Comparison of ENCODE assay signal across 13 cellular contexts in genomic region chr16:85294810-85295508, GRCh38.
A peak's percentile ranks its signal among the peaks of the same experiment; 100 is the strongest.
DNase-seq lines count a peak whose midpoint lies in the region; ATAC-seq, FAIRE-seq and TF ChIP-seq lines count a peak whose summit lies in the region.
"Had no signal": no experiment of that assay in that cellular context is flagged by ENCODE, and none has a peak within 500 bp of the region (broad histone marks: within the 10 kb centered on the region; RNA-seq: fewer than 3 reads in every experiment).

No MANE protein-coding gene starts in this region.

- no peaks in the 10 kb centered on the region for H3K79me2 ChIP-seq in K562 (ENCODE audit: control insufficient read depth, insufficient read depth, low read length)

- H3K18ac ChIP-seq in mesenchymal stem cell (ENCODE audit: low read depth in 1 of 2, low read length in 2 of 2): peak overlapping the region in 1 of 2 experiments; percentile 11

- H3K9me3 ChIP-seq in K562 (replicated peaks; ENCODE audit: control insufficient read depth, insufficient read depth, low read depth, low read length) (no peaks in the 10 kb centered on the region), mesenchymal stem cell (ENCODE audit: control insufficient read depth, low read length) (no peaks in the 10 kb centered on the region), esophagus muscularis mucosa (no peaks in the 10 kb centered on the region)
- H3K9me3 ChIP-seq: HAP-1 had no signal

- no peak overlapping the region for H2BK5ac ChIP-seq in mesenchymal stem cell (ENCODE audit: low read depth, low read length, poor library complexity, severe bottlenecking)

- peak; percentile 66 for DNase-seq in ELF-1 (ENCODE audit: low read depth, low spot score)
- DNase-seq in K562 (ENCODE audit: extremely low read depth in 1 of 4, low spot score in 3 of 4): no peak
- DNase-seq in mesenchymal stem cell: no peak
- DNase-seq in esophagus muscularis mucosa (ENCODE audit: extremely low spot score): no peak
- no peak for DNase-seq in epidermal melanocyte (ENCODE audit: insufficient read length, low spot score)
- DNase-seq: Calu3; CD4-positive, alpha-beta memory T cell; GM23248; KG1 had no signal

- H3K4ac ChIP-seq in mesenchymal stem cell (ENCODE audit: low read depth in 1 of 2, low read length in 2 of 2): no peak overlapping the region

- H3K9ac ChIP-seq in K562 (ENCODE audit: insufficient read depth in 1 of 2, low read depth in 2 of 2, low read length in 2 of 2) (peak overlapping the region in 1 of 2 experiments; percentile 60; a peak in 1 of 4 replicates), mesenchymal stem cell (ENCODE audit: low read length) (no peak overlapping the region)
- H3K9ac ChIP-seq: GM23248 had no signal

- H3K27ac ChIP-seq in K562 (ENCODE audit: extremely low read depth, low read depth, low read length) (no peak overlapping the region), mesenchymal stem cell (ENCODE audit: low read length, poor library complexity, severe bottlenecking) (no peak overlapping the region), esophagus muscularis mucosa (replicated peaks in 1 of 4) (no peak overlapping the region)
- H3K27ac ChIP-seq: GM23248 had no signal

- peak overlapping the region; percentile 47 for H4K91ac ChIP-seq in mesenchymal stem cell (ENCODE audit: low read length)

- no peak overlapping the region for H2AK5ac ChIP-seq in mesenchymal stem cell (ENCODE audit: low read length, severe bottlenecking)

- H2BK120ac ChIP-seq in mesenchymal stem cell (ENCODE audit: low read depth, low read length): no peak overlapping the region

- H3K4me3 ChIP-seq in K562 (no peak overlapping the region), mesenchymal stem cell (ENCODE audit: insufficient read depth in 1 of 2, low read depth in 1 of 2, low read length in 2 of 2) (no peak overlapping the region), esophagus muscularis mucosa (no peak overlapping the region)
- H3K4me3 ChIP-seq: GM12878, GM23248, HAP-1 had no signal

- in situ Hi-C loops in K562 (cut with MboI): no loop called here

- H3K4me2 ChIP-seq in K562 (ENCODE audit: insufficient read depth, low read length) (no peak overlapping the region), mesenchymal stem cell (ENCODE audit: low read length, poor library complexity, severe bottlenecking) (no peak overlapping the region)

- H3K4me1 ChIP-seq in K562 (replicated peaks in 1 of 2; ENCODE audit: control insufficient read depth in 2 of 2, insufficient read depth in 2 of 2, low read length in 2 of 2) (peaks cover 18 to 36% of the 10 kb centered on the region in 2 experiments), mesenchymal stem cell (ENCODE audit: control insufficient read depth, insufficient read depth, low read depth, low read length) (peaks cover 30% of the 10 kb centered on the region), esophagus muscularis mucosa (peaks cover 0 to 30% (median 18%) of the 10 kb centered on the region in 4 donors)
- H3K4me1 ChIP-seq: HAP-1 had no signal

- no peak for TF ChIP-seq RAD21 in K562 (CRISPR knock-in tag; conservative IDR thresholded peaks at IDR 0.05 in 1 of 2, IDR thresholded peaks at IDR 0.05 in 1 of 2)

- no TSS peak for BruUV-seq in K562 (replicated peaks; lab: Mats Ljungman, UMichigan)

- FAIRE-seq in K562 (lab: Jason Lieb, UNC): no peak
- FAIRE-seq: GM12878, HTR-8/SVneo had no signal

- H3K79me1 ChIP-seq in mesenchymal stem cell (replicated peaks; ENCODE audit: low read length, poor library complexity, severe bottlenecking): peaks cover 13% of the 10 kb centered on the region

- H4K8ac ChIP-seq in mesenchymal stem cell (ENCODE audit: low read length): no peak overlapping the region

- no peaks in the 10 kb centered on the region; the same call in 2 of the 3 replicates for H3K36me3 ChIP-seq in K562 (ENCODE audit: control insufficient read depth, insufficient read depth, low read length)
- peaks cover 0 to 12% of the 10 kb centered on the region in 2 experiments for H3K36me3 ChIP-seq in mesenchymal stem cell (ENCODE audit: control insufficient read depth in 1 of 2, insufficient read depth in 2 of 2, low read depth in 1 of 2, low read length in 2 of 2)
- H3K36me3 ChIP-seq in esophagus muscularis mucosa: no peaks in the 10 kb centered on the region
- H3K36me3 ChIP-seq: HAP-1 had no signal

- H2BK15ac ChIP-seq in mesenchymal stem cell (ENCODE audit: low read depth, poor library complexity, severe bottlenecking): peak overlapping the region; percentile 65

- H2AFZ ChIP-seq in K562 (ENCODE audit: low read depth, low read length) (no peak overlapping the region), mesenchymal stem cell (ENCODE audit: low read depth, low read length) (no peak overlapping the region)
- H2AFZ ChIP-seq: GM23248 had no signal

- 87% methylated on average over 25 of the region's 25 CpGs for WGBS in K562 (ENCODE audit: insufficient coverage, low coverage, missing lambda C conversion rate)
- WGBS in mesenchymal stem cell: 93% methylated on average over 25 of the region's 25 CpGs
- 93% methylated on average over 25 of the region's 25 CpGs for WGBS in esophagus muscularis mucosa

- peak overlapping the region; percentile 60 to 86 for H2BK12ac ChIP-seq in mesenchymal stem cell (ENCODE audit: low read length in 2 of 2)

- intact Hi-C loops in K562 (cut with micrococcal nuclease): no loop called here
- intact Hi-C loops in esophagus muscularis mucosa (cut with DNase I): no loop called here

- peaks cover 8% of the 10 kb centered on the region; the same call in 1 of the 2 replicates for H4K20me1 ChIP-seq in K562 (replicated peaks; ENCODE audit: control insufficient read depth, insufficient read depth, low read length)

- POLR2A ChIA-PET in K562 (lab: Yijun Ruan, JAX): no interaction called here

- TF ChIP-seq CTCF in K562 (IDR thresholded peaks at IDR 0.05 in 2 of 3, conservative IDR thresholded peaks at IDR 0.05 in 1 of 3; ENCODE audit: insufficient read depth in 2 of 3, low read depth in 1 of 3, low read length in 3 of 3) (no peak), esophagus muscularis mucosa (IDR thresholded peaks at IDR 0.05) (no peak)

- H3K27me3 ChIP-seq in K562 (ENCODE audit: control insufficient read depth in 2 of 2, insufficient read depth in 2 of 2, low read length in 2 of 2) (no peaks in the 10 kb centered on the region), mesenchymal stem cell (ENCODE audit: control insufficient read depth in 1 of 2, insufficient read depth in 1 of 2, low read length in 2 of 2) (no peaks in the 10 kb centered on the region), esophagus muscularis mucosa (no peaks in the 10 kb centered on the region)

- TF ChIP-seq EP300 in K562 (IDR thresholded peaks at IDR 0.05; ENCODE audit: low read length) (no peak), esophagus muscularis mucosa (IDR thresholded peaks at IDR 0.05) (no peak)

- no peak for TF ChIP-seq POLR2A in K562 (conservative IDR thresholded peaks at IDR 0.05)
- TF ChIP-seq POLR2A in esophagus muscularis mucosa (IDR thresholded peaks at IDR 0.05; ENCODE audit: low read depth): no peak

- no peak for ATAC-seq in K562
- no peak for ATAC-seq in HG02973 (IDR thresholded peaks at IDR 0.05; ENCODE audit: unreplicated experiment)
- ATAC-seq: GM12878 had no signal

- H3K23ac ChIP-seq in mesenchymal stem cell (ENCODE audit: low read length in 2 of 2): no peak overlapping the region

- no peak overlapping the region for H3K14ac ChIP-seq in mesenchymal stem cell (ENCODE audit: low read length in 2 of 2)

- no peaks in the 10 kb centered on the region for H3K9me1 ChIP-seq in K562 (ENCODE audit: control insufficient read depth, insufficient read depth, low read length)

- CTCF ChIA-PET in K562 (lab: Yijun Ruan, JAX; ENCODE audit: low intra/inter-chr PET ratio): no interaction called here

TF ChIP-seq in K562, 482 proteins besides CTCF, POLR2A, EP300 and RAD21:
- TF ChIP-seq ZBTB33 (CRISPR knock-in tag; IDR thresholded peaks at IDR 0.05): peak; percentile 75
- TF ChIP-seq SAFB (IDR thresholded peaks at IDR 0.05; ENCODE audit: borderline replicate concordance, low read depth, low read length): no peak
- TF ChIP-seq ZNF121 (CRISPR knock-in tag; conservative IDR thresholded peaks at IDR 0.05): peak; percentile 69
TF ChIP-seq in K562: peak in this region for 2.
